ENCODE assay signal across 1 cellular context in the genomic region with DNA sequence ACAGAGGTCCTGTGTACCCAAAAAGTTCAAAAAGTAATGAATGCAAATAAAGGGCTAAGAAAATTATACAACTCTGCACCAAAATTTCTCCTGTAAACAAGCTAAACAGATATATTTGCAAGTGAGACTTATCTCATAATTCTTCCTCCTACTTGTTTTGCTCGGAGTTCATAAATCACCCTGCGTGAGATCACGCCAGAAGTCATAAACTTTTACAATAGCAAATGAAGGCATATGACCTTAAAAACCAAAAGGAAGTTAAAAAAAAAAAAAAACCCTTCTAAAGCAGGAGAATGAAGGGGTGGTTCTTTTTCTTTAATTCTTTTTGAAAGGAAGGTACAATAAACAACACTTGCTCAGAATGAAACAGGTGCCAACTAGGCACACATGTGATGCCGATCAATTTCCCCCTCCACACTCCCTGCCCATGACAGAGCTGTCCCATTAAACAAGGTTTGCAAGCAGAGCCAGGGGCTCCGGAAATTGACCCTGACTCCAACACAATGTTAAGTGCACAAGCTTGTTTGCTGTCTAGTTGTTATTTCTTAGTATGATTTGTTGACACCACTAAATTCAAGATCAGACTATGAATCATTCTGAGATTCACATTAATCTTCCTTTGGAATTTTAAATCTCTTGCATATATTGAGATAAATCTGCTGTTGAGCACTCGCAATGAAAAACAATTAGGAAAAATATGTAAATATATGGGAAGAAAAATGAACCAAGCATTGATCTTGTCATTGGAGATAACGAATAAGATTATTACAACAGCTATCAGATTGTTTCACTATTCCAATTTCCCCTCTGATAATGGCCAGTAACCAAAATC.
TF ChIP-seq lines count a peak whose summit lies in the region.

No MANE protein-coding gene starts in this region.

TF ChIP-seq in IMR-90, 13 proteins besides CTCF, POLR2A, EP300 and RAD21 (continued from another document):
- TF ChIP-seq, protein P1, sequence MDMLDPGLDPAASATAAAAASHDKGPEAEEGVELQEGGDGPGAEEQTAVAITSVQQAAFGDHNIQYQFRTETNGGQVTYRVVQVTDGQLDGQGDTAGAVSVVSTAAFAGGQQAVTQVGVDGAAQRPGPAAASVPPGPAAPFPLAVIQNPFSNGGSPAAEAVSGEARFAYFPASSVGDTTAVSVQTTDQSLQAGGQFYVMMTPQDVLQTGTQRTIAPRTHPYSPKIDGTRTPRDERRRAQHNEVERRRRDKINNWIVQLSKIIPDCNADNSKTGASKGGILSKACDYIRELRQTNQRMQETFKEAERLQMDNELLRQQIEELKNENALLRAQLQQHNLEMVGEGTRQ (IDR thresholded peaks at IDR 0.05; ENCODE audit: low read depth, low read length) = no peak
- no peak for TF ChIP-seq MXI1 (IDR thresholded peaks at IDR 0.05; ENCODE audit: borderline replicate concordance, low read depth, low read length)
- TF ChIP-seq CHD1 (IDR thresholded peaks at IDR 0.05; ENCODE audit: low read depth, low read length) = no peak
- no peak for TF ChIP-seq MAZ (IDR thresholded peaks at IDR 0.05; ENCODE audit: borderline replicate concordance, low read depth, low read length)
TF ChIP-seq in IMR-90: peak in this region for 0.
